1 cellular context compared by ENCODE assay signal in the genomic region with DNA sequence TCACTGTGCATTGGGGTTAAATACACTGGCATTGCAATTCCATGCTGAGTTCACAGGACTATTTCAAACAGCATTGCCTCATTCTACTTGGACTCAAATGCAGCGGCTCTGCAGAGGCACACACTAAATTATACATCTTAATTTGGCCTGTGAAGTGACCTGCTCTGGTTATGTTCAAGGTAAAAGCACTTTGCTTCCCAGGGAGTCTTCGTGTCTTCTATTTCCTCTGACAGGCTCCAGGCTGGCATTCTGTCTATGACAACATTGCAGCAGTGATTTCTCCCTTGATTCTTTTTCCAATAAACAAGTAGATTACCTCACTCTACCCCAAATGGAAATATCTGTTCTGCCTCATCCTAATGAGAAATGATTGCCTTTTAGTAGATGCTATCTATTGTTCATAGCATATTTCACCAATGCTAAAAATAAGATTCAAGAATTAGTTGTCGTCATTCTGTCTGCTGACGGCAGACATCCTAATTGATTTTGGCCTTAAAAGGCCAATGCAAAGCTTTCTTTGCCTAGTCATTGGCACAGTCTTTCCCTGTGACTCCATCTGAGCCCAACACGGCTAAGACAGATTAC.
TF ChIP-seq lines count a peak whose summit lies in the region.

No MANE protein-coding gene starts in this region.

TF ChIP-seq in SK-N-SH treated with all-trans-retinoic acid at 6 μM for 48 hours, 23 proteins besides CTCF, POLR2A, EP300 and RAD21 (continued from another document):
- TF ChIP-seq, protein P1, sequence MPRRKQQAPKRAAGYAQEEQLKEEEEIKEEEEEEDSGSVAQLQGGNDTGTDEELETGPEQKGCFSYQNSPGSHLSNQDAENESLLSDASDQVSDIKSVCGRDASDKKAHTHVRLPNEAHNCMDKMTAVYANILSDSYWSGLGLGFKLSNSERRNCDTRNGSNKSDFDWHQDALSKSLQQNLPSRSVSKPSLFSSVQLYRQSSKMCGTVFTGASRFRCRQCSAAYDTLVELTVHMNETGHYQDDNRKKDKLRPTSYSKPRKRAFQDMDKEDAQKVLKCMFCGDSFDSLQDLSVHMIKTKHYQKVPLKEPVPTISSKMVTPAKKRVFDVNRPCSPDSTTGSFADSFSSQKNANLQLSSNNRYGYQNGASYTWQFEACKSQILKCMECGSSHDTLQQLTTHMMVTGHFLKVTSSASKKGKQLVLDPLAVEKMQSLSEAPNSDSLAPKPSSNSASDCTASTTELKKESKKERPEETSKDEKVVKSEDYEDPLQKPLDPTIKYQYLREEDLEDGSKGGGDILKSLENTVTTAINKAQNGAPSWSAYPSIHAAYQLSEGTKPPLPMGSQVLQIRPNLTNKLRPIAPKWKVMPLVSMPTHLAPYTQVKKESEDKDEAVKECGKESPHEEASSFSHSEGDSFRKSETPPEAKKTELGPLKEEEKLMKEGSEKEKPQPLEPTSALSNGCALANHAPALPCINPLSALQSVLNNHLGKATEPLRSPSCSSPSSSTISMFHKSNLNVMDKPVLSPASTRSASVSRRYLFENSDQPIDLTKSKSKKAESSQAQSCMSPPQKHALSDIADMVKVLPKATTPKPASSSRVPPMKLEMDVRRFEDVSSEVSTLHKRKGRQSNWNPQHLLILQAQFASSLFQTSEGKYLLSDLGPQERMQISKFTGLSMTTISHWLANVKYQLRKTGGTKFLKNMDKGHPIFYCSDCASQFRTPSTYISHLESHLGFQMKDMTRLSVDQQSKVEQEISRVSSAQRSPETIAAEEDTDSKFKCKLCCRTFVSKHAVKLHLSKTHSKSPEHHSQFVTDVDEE (CRISPR knock-in tag; IDR thresholded peaks at IDR 0.05) = peak; percentile 95
- TF ChIP-seq ISL1 (CRISPR knock-in tag; IDR thresholded peaks at IDR 0.05) (peak; percentile 100), CSDC2 (CRISPR knock-in tag; IDR thresholded peaks at IDR 0.05) (peak; percentile 77), SNAI2 (CRISPR knock-in tag; IDR thresholded peaks at IDR 0.05) (peak; percentile 92; the same call in 1 of the 2 replicates), BACH2 (CRISPR knock-in tag; IDR thresholded peaks at IDR 0.05; ENCODE audit: borderline replicate concordance) (no peak), OSR1 (CRISPR knock-in tag; IDR thresholded peaks at IDR 0.05) (no peak), ZNF565 (CRISPR knock-in tag; conservative IDR thresholded peaks at IDR 0.05; ENCODE audit: low read depth) (0 out of 2 replicates have a peak, but pooled peaks have one; percentile 30), TOX (CRISPR knock-in tag; IDR thresholded peaks at IDR 0.05; ENCODE audit: borderline replicate concordance) (peak; percentile 99), TCF4 (CRISPR knock-in tag; IDR thresholded peaks at IDR 0.05; ENCODE audit: borderline replicate concordance) (peak; percentile 98), ZFP30 (CRISPR knock-in tag; IDR thresholded peaks at IDR 0.05) (no peak), ARNTL (CRISPR knock-in tag; IDR thresholded peaks at IDR 0.05; ENCODE audit: borderline replicate concordance, low read depth) (0 out of 2 replicates have a peak, but pooled peaks have one; percentile 17), RARB (CRISPR knock-in tag; IDR thresholded peaks at IDR 0.05) (peak; percentile 97), ESRRG (CRISPR knock-in tag; IDR thresholded peaks at IDR 0.05) (peak; percentile 98), ZC3H10 (CRISPR knock-in tag; IDR thresholded peaks at IDR 0.05) (peak; percentile 99), ZNF8 (CRISPR knock-in tag; IDR thresholded peaks at IDR 0.05) (peak; percentile 73; the same call in 1 of the 2 replicates), ZNF70 (CRISPR knock-in tag; IDR thresholded peaks at IDR 0.05) (peak; percentile 7; the same call in 1 of the 2 replicates)
- TF ChIP-seq, protein P2, sequence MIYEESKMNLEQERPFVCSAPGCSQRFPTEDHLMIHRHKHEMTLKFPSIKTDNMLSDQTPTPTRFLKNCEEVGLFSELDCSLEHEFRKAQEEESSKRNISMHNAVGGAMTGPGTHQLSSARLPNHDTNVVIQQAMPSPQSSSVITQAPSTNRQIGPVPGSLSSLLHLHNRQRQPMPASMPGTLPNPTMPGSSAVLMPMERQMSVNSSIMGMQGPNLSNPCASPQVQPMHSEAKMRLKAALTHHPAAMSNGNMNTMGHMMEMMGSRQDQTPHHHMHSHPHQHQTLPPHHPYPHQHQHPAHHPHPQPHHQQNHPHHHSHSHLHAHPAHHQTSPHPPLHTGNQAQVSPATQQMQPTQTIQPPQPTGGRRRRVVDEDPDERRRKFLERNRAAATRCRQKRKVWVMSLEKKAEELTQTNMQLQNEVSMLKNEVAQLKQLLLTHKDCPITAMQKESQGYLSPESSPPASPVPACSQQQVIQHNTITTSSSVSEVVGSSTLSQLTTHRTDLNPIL (CRISPR knock-in tag; IDR thresholded peaks at IDR 0.05; ENCODE audit: low read depth) = peak; percentile 100
- TF ChIP-seq, protein P3, sequence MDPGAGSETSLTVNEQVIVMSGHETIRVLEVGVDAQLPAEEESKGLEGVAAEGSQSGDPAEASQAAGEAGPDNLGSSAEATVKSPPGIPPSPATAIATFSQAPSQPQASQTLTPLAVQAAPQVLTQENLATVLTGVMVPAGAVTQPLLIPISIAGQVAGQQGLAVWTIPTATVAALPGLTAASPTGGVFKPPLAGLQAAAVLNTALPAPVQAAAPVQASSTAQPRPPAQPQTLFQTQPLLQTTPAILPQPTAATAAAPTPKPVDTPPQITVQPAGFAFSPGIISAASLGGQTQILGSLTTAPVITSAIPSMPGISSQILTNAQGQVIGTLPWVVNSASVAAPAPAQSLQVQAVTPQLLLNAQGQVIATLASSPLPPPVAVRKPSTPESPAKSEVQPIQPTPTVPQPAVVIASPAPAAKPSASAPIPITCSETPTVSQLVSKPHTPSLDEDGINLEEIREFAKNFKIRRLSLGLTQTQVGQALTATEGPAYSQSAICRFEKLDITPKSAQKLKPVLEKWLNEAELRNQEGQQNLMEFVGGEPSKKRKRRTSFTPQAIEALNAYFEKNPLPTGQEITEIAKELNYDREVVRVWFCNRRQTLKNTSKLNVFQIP (CRISPR knock-in tag; IDR thresholded peaks at IDR 0.05; ENCODE audit: borderline replicate concordance, low read depth) = peak; percentile 88; the same call in 1 of the 2 replicates
